In the genomic region with DNA sequence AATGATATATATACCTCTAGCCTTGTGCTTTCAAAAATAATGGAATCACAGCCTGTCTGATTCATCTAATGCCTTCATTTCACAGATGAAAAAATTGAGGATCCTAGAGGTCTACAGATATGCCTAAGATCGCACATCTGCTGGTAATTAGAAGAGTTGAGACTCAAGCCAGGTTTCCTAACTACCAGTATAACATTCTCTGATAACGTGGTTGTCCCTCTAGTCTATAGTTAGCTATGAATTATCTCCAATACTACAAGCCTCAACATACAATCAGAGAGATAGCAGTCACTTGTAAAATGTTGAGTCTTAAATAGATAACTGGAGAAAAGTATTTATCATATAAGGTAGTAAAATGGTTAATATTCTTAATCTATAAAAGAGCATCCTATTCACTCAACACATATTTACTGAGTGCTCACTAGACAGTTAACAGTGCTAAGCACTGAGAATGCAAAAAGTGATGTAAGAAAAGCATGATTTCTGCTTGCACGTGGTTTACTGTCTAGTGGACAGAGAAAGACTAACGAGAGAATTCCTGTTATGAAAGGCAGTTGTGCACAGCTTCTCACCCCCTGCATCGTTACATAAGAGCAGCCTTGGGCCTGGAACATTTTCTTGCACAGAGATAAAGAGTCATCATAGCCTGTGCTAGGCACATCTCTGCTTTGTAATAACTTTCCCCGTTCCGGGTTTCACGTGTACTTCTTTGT, we compare ENCODE assay signal across 21 cellular contexts. TPM values are rescaled to one million over a fixed set of nuclear protein-coding genes. Genes with fewer than 3 reads are reported as not detected.
DNase-seq lines count a peak whose midpoint lies in the region; ATAC-seq, FAIRE-seq and TF ChIP-seq lines count a peak whose summit lies in the region.
"Had no signal": no experiment of that assay in that cellular context is flagged by ENCODE, and none has a peak within 500 bp of the region (broad histone marks: within the 10 kb centered on the region; RNA-seq: fewer than 3 reads in every experiment).

No MANE protein-coding gene starts in this region.

- TF ChIP-seq CTCF in K562 (IDR thresholded peaks at IDR 0.05 in 2 of 3, conservative IDR thresholded peaks at IDR 0.05 in 1 of 3; ENCODE audit: insufficient read depth in 2 of 3, low read depth in 1 of 3, low read length in 3 of 3): no peak
- TF ChIP-seq CTCF in colonic mucosa (IDR thresholded peaks at IDR 0.05): no peak

- TF ChIP-seq POLR2A in K562 (conservative IDR thresholded peaks at IDR 0.05): no peak

- H3K4me3 ChIP-seq in K562: no peak overlapping the region
- H3K4me3 ChIP-seq in colonic mucosa: no peak overlapping the region
- H3K4me3 ChIP-seq: A549 had no signal

- CTCF ChIA-PET in K562 (lab: Yijun Ruan, JAX; ENCODE audit: low intra/inter-chr PET ratio): no interaction called here

- POLR2A ChIA-PET in K562 (lab: Yijun Ruan, JAX): interaction anchor here (0.6 to 1.0 kb wide), 3 partner anchors 11 to 45 kb away, joined by 3 read pairs; no protein-coding TSS in a partner anchor

- no TSS peak for BruUV-seq in K562 (replicated peaks; lab: Mats Ljungman, UMichigan)

- in situ Hi-C loops in K562 (cut with MboI): no loop called here

- intact Hi-C loops in K562 (cut with micrococcal nuclease) (no loop called here), colonic mucosa (cut with DNase I) (no loop called here)

- 8% methylated on average over 8 of the region's 8 CpGs for WGBS in K562 (ENCODE audit: insufficient coverage, low coverage, missing lambda C conversion rate)

- H3K9me3 ChIP-seq in K562 (replicated peaks; ENCODE audit: control insufficient read depth, insufficient read depth, low read depth, low read length) (no peaks in the 10 kb centered on the region), colonic mucosa (no peaks in the 10 kb centered on the region)
- H3K9me3 ChIP-seq: A549 had no signal

- ATAC-seq in K562: peak; percentile 3; the same call in 2 of the 3 replicates
- ATAC-seq in GM19467 (IDR thresholded peaks at IDR 0.05; ENCODE audit: unreplicated experiment): no peak
- ATAC-seq: A549, HepG2 had no signal

- H3K27me3 ChIP-seq in K562 (ENCODE audit: control insufficient read depth in 2 of 2, insufficient read depth in 2 of 2, low read length in 2 of 2): no peaks in the 10 kb centered on the region
- no peaks in the 10 kb centered on the region for H3K27me3 ChIP-seq in colonic mucosa

- H3K4me1 ChIP-seq in K562 (replicated peaks in 1 of 2; ENCODE audit: control insufficient read depth in 2 of 2, insufficient read depth in 2 of 2, low read length in 2 of 2): peaks cover 16 to 50% of the 10 kb centered on the region in 2 experiments; a peak in 4 of 5 replicates
- no peaks in the 10 kb centered on the region for H3K4me1 ChIP-seq in colonic mucosa
- H3K4me1 ChIP-seq: A549 had no signal

- no peaks in the 10 kb centered on the region for H3K79me2 ChIP-seq in K562 (ENCODE audit: control insufficient read depth, insufficient read depth, low read length)

- no peak overlapping the region for H3K9ac ChIP-seq in K562 (ENCODE audit: insufficient read depth in 1 of 2, low read depth in 2 of 2, low read length in 2 of 2)
- H3K9ac ChIP-seq in colonic mucosa (ENCODE audit: low read depth in 2 of 2, low read length in 2 of 2): no peak overlapping the region

- H3K36me3 ChIP-seq in K562 (ENCODE audit: control insufficient read depth, insufficient read depth, low read length) (no peaks in the 10 kb centered on the region), colonic mucosa (no peaks in the 10 kb centered on the region)

- H3K4me2 ChIP-seq in K562 (ENCODE audit: insufficient read depth, low read length): peak overlapping the region; percentile 2; the same call in 1 of the 2 replicates
- H3K4me2 ChIP-seq: A549 had no signal

- peak overlapping the region; percentile 61 for H2AFZ ChIP-seq in K562 (ENCODE audit: low read depth, low read length)

- H3K27ac ChIP-seq in K562 (ENCODE audit: extremely low read depth, low read depth, low read length) (no peak overlapping the region), colonic mucosa (no peak overlapping the region)
- H3K27ac ChIP-seq: 22Rv1, A549, C4-2B had no signal

- TF ChIP-seq EP300 in K562 (IDR thresholded peaks at IDR 0.05; ENCODE audit: low read length): no peak

- DNase-seq in HCEC 1CT: peak; percentile 63
- DNase-seq in T1000 (lab: John Stamatoyannopoulos, UW): peak; percentile 81
- no peak for DNase-seq in K562 (ENCODE audit: extremely low read depth in 1 of 4, low spot score in 3 of 4)
- DNase-seq in SKM-1 (lab: John Stamatoyannopoulos, UW; ENCODE audit: unreplicated experiment): no peak
- no peak for DNase-seq in CD1c-positive myeloid dendritic cell (ENCODE audit: extremely low spot score)
- no peak for DNase-seq in colonic mucosa
- DNase-seq: AML-193; CD4-positive, alpha-beta memory T cell; DMS153; DMS79; GF-D8; GOT3; H7 had no signal

- no peak for FAIRE-seq in K562 (lab: Jason Lieb, UNC)
- peak; percentile 76 for FAIRE-seq in islet of Langerhans (lab: Jason Lieb, UNC)
- FAIRE-seq: A549, HepG2 had no signal

- no peaks in the 10 kb centered on the region for H4K20me1 ChIP-seq in K562 (replicated peaks; ENCODE audit: control insufficient read depth, insufficient read depth, low read length)

- no peak for TF ChIP-seq RAD21 in K562 (CRISPR knock-in tag; conservative IDR thresholded peaks at IDR 0.05 in 1 of 2, IDR thresholded peaks at IDR 0.05 in 1 of 2)

- H3K9me1 ChIP-seq in K562 (ENCODE audit: control insufficient read depth, insufficient read depth, low read length): no peaks in the 10 kb centered on the region

RNA-seq across cellular contexts. Expression of a gene that starts 4.9 kb away (rescaled TPM):
- total RNA-seq in K562 (2011; cell fraction: chromatin; rRNA removed; ENCODE audit: low replicate concordance): 2.9 and 3.1 TPM in 2 replicates
- total RNA-seq in K562 (2011; cell fraction: nucleolus; rRNA removed): 2.2 and 3.3 TPM in 2 replicates
- 4.2 and 4.3 TPM in 2 replicates for total RNA-seq in K562 (2011; cell fraction: nucleoplasm; rRNA removed)
- total RNA-seq in K562 (2014; rRNA removed) (0.23 and 0.29 TPM in 2 replicates), K562 (2014; rRNA removed; fragmentation: Illumina TruSeq; extraction: Trizol) (0.48 and 0.76 TPM in 2 replicates), K562 (2015; rRNA removed; fragmentation: Illumina TruSeq; extraction: Trizol) (0.45 and 0.58 TPM in 2 replicates), K562 (2021) (0.44 and 0.51 TPM in 2 replicates), colonic mucosa (1 to 10 TPM in 1 of 2 donors, under 1 TPM in 1; 0.22 to 2.3 TPM)
- polyA plus RNA-seq in K562 (2011; rRNA removed) (0.35 and 2.1 TPM in 2 replicates), K562 (2014; fragmentation: Illumina TruSeq; extraction: Trizol) (0.76 and 1.0 TPM in 2 replicates), K562 (2014; fragmentation: Nextera tagmentation; extraction: Ambion mirVana) (under 1 TPM; 0.56 to 0.73 TPM), K562 (2014; rRNA removed) (0.50 and 0.58 TPM in 2 replicates)
- 0.32 and 1.1 TPM in 2 replicates for polyA plus RNA-seq in K562 (2011; cell fraction: cytosol; rRNA removed)
- 0.81 and 2.0 TPM in 2 replicates for polyA plus RNA-seq in K562 (2011; cell fraction: nucleus; rRNA removed)
- 0.43 and 0.78 TPM in 2 replicates for polyA plus RNA-seq in K562 (2012)
- polyA minus RNA-seq in K562 (2011; rRNA and poly(A)+ RNA removed): 0.30 and 2.0 TPM in 2 replicates
- polyA minus RNA-seq in K562 (2011; cell fraction: cytosol; rRNA and poly(A)+ RNA removed): 0.57 TPM in 1 of 2 replicates, not detected in the other
- polyA minus RNA-seq in K562 (2011; cell fraction: nucleus; rRNA and poly(A)+ RNA removed): 0.11 and 0.54 TPM in 2 replicates
- total RNA-seq: CD4-positive, alpha-beta memory T cell; Daoy; H7; HepG2 had no signal
- polyA plus RNA-seq: A549; BJ; CD4-positive, alpha-beta memory T cell had no signal

Comparison
In these comparisons a context has a peak if more than half of its experiments do, and no peak if none do; other contexts are left out.
1. DNase-seq: peak in HCEC 1CT (single experiment) and T1000 (single experiment); none in K562 (0 of 4), SKM-1 (single experiment), CD1c-positive myeloid dendritic cell (single experiment) and colonic mucosa (single experiment).